In the genomic region with DNA sequence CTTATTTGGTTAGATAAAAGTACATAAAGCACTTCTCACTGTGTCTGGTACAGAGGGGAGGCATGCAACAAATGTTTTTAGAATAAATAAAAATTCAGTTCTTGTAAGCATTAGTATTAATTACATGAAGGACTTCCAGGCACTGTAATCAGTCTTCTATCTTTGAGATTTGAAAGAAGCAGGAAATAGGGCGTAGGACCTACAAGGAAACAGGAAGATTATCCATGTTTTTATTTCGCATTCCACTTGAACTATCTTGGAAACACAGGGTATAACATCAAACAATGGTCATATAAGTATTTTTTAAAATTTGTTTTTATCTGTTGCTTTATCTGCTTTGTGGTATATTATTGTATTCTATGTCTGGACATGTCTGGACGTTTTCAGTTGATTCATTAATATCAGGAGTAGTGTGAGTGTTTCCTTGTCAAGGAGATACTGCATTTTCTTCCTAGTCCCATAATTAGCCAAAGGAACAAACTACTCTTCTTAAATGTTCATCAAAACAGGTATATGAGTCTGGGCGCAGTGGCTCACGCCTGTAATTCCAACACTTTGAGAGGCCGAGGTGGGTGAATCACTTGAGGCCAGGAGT, we compare ENCODE assay signal across 20 cellular contexts. TPM values are rescaled to one million over a fixed set of nuclear protein-coding genes. Genes with fewer than 3 reads are reported as not detected.
DNase-seq lines count a peak whose midpoint lies in the region; TF ChIP-seq lines count a peak whose summit lies in the region.
"Had no signal": no experiment of that assay in that cellular context is flagged by ENCODE, and none has a peak within 500 bp of the region (broad histone marks: within the 10 kb centered on the region; RNA-seq: fewer than 3 reads in every experiment).

No MANE protein-coding gene starts in this region.

- peaks cover 4% of the 10 kb centered on the region for H3K79me1 ChIP-seq in H9 (ENCODE audit: insufficient read depth, low read depth, low read length, poor library complexity, severe bottlenecking)

- H3K27me3 Mint-ChIP-seq in nephron progenitor cell (ENCODE audit: low read depth, poor library complexity) (no peaks in the 10 kb centered on the region), H9 (ENCODE audit: low read depth) (no peaks in the 10 kb centered on the region)

- H4K5ac ChIP-seq in H9 (ENCODE audit: insufficient read length, low read depth, low read length), result no peak overlapping the region

- H3K36me3 Mint-ChIP-seq in nephron progenitor cell (ENCODE audit: low read depth), result peaks cover 73% of the 10 kb centered on the region
- H3K36me3 Mint-ChIP-seq in H9 (ENCODE audit: insufficient read depth in 1 of 3, low read depth in 3 of 3), result peaks cover 0 to 9% (median 7%) of the 10 kb centered on the region in 3 experiments; a peak in 3 of 7 replicates

- H3K23me2 ChIP-seq in H9 (ENCODE audit: insufficient read length, low read depth, low read length, poor library complexity, severe bottlenecking), result no peaks in the 10 kb centered on the region

- no peak overlapping the region for H2AK5ac ChIP-seq in H9 (ENCODE audit: insufficient read length, low read length)

- no peak overlapping the region for H3K4me2 ChIP-seq in H9 (ENCODE audit: insufficient read depth, insufficient read length, low read length)

- no peaks in the 10 kb centered on the region for H4K20me1 ChIP-seq in H9 (ENCODE audit: control insufficient read depth, insufficient read depth, insufficient read length)

- H3K4me1 ChIP-seq in HEK293 (ENCODE audit: control insufficient read depth, insufficient read depth, low read length), result no peaks in the 10 kb centered on the region
- H3K4me1 ChIP-seq in H9 (ENCODE audit: insufficient read depth, low read length), result no peaks in the 10 kb centered on the region
- H3K4me1 ChIP-seq: right lobe of liver, testis had no signal

- H3K79me2 ChIP-seq in H9 (ENCODE audit: insufficient read depth, low read length), result peaks cover 3% of the 10 kb centered on the region; the same call in 1 of the 2 replicates

- H3K9me3 Mint-ChIP-seq in nephron progenitor cell, result peaks cover 22% of the 10 kb centered on the region
- H3K9me3 Mint-ChIP-seq in H9, result no peaks in the 10 kb centered on the region; a peak in 1 of 5 replicates
- H3K9me3 Mint-ChIP-seq: activated naive CD4-positive, alpha-beta T cell treated with anti-CD3 and anti-CD28 coated beads for 36 hours; activated T-cell treated with anti-CD3 and anti-CD28 coated beads, Interleukin-2, amount 50 U/mL, for 4 hours had no signal

- DNase-seq in fibroblast of the aortic adventitia (ENCODE audit: low read depth), result peak; percentile 57
- no peak for DNase-seq in nephron progenitor cell
- DNase-seq in Ammon's horn (ENCODE audit: low spot score), result no peak
- no peak for DNase-seq in NCI-H2107 (lab: John Stamatoyannopoulos, UW)
- no peak for DNase-seq in H9
- DNase-seq in HK-2 (ENCODE audit: unreplicated experiment), result no peak
- DNase-seq: activated naive CD4-positive, alpha-beta T cell treated with anti-CD3 and anti-CD28 coated beads for 36 hours; activated T-cell treated with anti-CD3 and anti-CD28 coated beads, Interleukin-2, amount 50 U/mL, for 4 hours; effector CD8-positive, alpha-beta T cell; glutamatergic neuron; left lung; NCI-H1048; NCI-H2029; NCI-H446; NK-92 treated with Interleukin-12 subunit alpha and Interleukin-12 subunit beta, amount 100 ng/mL, for 24 hours; right lobe of liver; T1000; testis had no signal

- H3K4me1 Mint-ChIP-seq in nephron progenitor cell (no peaks in the 10 kb centered on the region), H9 (peaks cover 5 to 9% of the 10 kb centered on the region in 2 experiments; a peak in 3 of 4 replicates)

- H3K14ac ChIP-seq in H9 (ENCODE audit: insufficient read depth, low read length), result no peak overlapping the region

- H3K27ac Mint-ChIP-seq in nephron progenitor cell, result peak overlapping the region; percentile 52
- H3K27ac Mint-ChIP-seq in H9, result peak overlapping the region in 1 of 3 experiments; percentile 40; a peak in 1 of 7 replicates
- H3K27ac Mint-ChIP-seq: activated naive CD4-positive, alpha-beta T cell treated with anti-CD3 and anti-CD28 coated beads for 36 hours had no signal

- H3K4me3 Mint-ChIP-seq in nephron progenitor cell (no peak overlapping the region), H9 (no peak overlapping the region)
- H3K4me3 Mint-ChIP-seq: activated naive CD4-positive, alpha-beta T cell treated with anti-CD3 and anti-CD28 coated beads for 36 hours; activated T-cell treated with anti-CD3 and anti-CD28 coated beads, Interleukin-2, amount 50 U/mL, for 4 hours had no signal

- no peak overlapping the region for H4K8ac ChIP-seq in H9 (replicated peaks; ENCODE audit: insufficient read length, low read depth, low read length)

- no peak overlapping the region for H2BK20ac ChIP-seq in H9 (ENCODE audit: low read depth, low read length, poor library complexity, severe bottlenecking)

- H2BK12ac ChIP-seq in H9 (ENCODE audit: insufficient read length, low read depth, low read length), result no peak overlapping the region

- H3K4ac ChIP-seq in H9 (ENCODE audit: low read depth, low read length), result no peak overlapping the region

- no peak overlapping the region for H3T11ph ChIP-seq in H9 (ENCODE audit: low read length)

- H3K9me3 ChIP-seq in HEK293 (ENCODE audit: control insufficient read depth, insufficient read depth, low read depth, low read length) (no peaks in the 10 kb centered on the region), H9 (ENCODE audit: control insufficient read depth, low read depth, low read length) (no peaks in the 10 kb centered on the region)
- H3K9me3 ChIP-seq: left lung, right lobe of liver, testis had no signal

- H3K27me3 ChIP-seq in H9 (ENCODE audit: insufficient read depth, low read length), result no peaks in the 10 kb centered on the region
- H3K27me3 ChIP-seq: left lung, right lobe of liver, testis had no signal

- TF ChIP-seq CTCF in HEK293 (tag by site-specific recombination; IDR thresholded peaks at IDR 0.05) (no peak), VCaP (conservative IDR thresholded peaks at IDR 0.05) (no peak), fibroblast of the aortic adventitia (IDR thresholded peaks at IDR 0.05; ENCODE audit: insufficient read depth, low read length) (no peak), nephron progenitor cell (IDR thresholded peaks at IDR 0.05) (no peak), H9 (conservative IDR thresholded peaks at IDR 0.05) (no peak)

- no CpG with 5 or more reads among the region's 6 CpGs for WGBS in H9 (ENCODE audit: extremely low coverage, insufficient read length, low lambda C conversion rate)

- no peak overlapping the region for H2BK120ac ChIP-seq in H9 (ENCODE audit: low read depth, low read length, poor library complexity, severe bottlenecking)

- H2AFZ ChIP-seq in H9 (ENCODE audit: low read length), result no peak overlapping the region

- no peak overlapping the region for H3K9ac ChIP-seq in H9 (ENCODE audit: extremely low read depth, insufficient read length, low read length)

- H3K56ac ChIP-seq in H9 (ENCODE audit: insufficient read length, low read depth, low read length), result no peak overlapping the region

- POLR2A ChIA-PET in HEK293 (lab: Yijun Ruan, JAX), result no interaction called here

- no peak overlapping the region for H2BK5ac ChIP-seq in H9 (ENCODE audit: insufficient read length, low read length)

- H4K91ac ChIP-seq in H9 (ENCODE audit: insufficient read length, low read depth, low read length), result no peak overlapping the region

- H2BK15ac ChIP-seq in H9 (ENCODE audit: low read depth, low read length), result no peak overlapping the region

- H3K4me3 ChIP-seq in HEK293 (ENCODE audit: low read depth, low read length) (no peak overlapping the region), fibroblast of the aortic adventitia (ENCODE audit: low read depth, low read length) (no peak overlapping the region)
- H3K4me3 ChIP-seq: left lung, right lobe of liver, testis had no signal

- H3K27ac ChIP-seq in HEK293 (ENCODE audit: extremely low read depth, low read depth, low read length) (no peak overlapping the region), VCaP (peak overlapping the region; percentile 76), H9 (ENCODE audit: insufficient read length, low read depth, low read length) (no peak overlapping the region)
- H3K27ac ChIP-seq: left lung, right lobe of liver, testis had no signal

- H3K18ac ChIP-seq in H9 (ENCODE audit: insufficient read length, low read depth, low read length), result no peak overlapping the region

- CTCF ChIA-PET in HEK293 (lab: Yijun Ruan, JAX), result interaction anchor here (0.6 kb wide), 1 partner anchor 1215 kb away, joined by 4 read pairs; no protein-coding TSS in a partner anchor

- no peak overlapping the region for H3K23ac ChIP-seq in H9 (ENCODE audit: insufficient read length, low read depth, low read length)

- no peaks in the 10 kb centered on the region; a peak in 1 of 3 replicates for H3K36me3 ChIP-seq in HEK293 (ENCODE audit: control insufficient read depth in 2 of 2, insufficient read depth in 1 of 2, low read length in 2 of 2)
- H3K36me3 ChIP-seq: left lung, right lobe of liver had no signal

TF ChIP-seq in HEK293, 187 proteins besides CTCF, POLR2A, EP300 and RAD21 (continues in another document):
- TF ChIP-seq, protein P1, sequence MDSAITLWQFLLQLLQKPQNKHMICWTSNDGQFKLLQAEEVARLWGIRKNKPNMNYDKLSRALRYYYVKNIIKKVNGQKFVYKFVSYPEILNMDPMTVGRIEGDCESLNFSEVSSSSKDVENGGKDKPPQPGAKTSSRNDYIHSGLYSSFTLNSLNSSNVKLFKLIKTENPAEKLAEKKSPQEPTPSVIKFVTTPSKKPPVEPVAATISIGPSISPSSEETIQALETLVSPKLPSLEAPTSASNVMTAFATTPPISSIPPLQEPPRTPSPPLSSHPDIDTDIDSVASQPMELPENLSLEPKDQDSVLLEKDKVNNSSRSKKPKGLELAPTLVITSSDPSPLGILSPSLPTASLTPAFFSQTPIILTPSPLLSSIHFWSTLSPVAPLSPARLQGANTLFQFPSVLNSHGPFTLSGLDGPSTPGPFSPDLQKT (IDR thresholded peaks at IDR 0.05; ENCODE audit: borderline replicate concordance, low read depth, low read length), result no peak
- TF ChIP-seq TCF7L2 (IDR thresholded peaks at IDR 0.05; ENCODE audit: borderline replicate concordance, low read depth, low read length), result 0 out of 2 replicates have a peak, but pooled peaks have one; percentile 19
- no peak for TF ChIP-seq SCRT2 (tag by site-specific recombination; IDR thresholded peaks at IDR 0.05)
- no peak for TF ChIP-seq INSM2 (tag by site-specific recombination; IDR thresholded peaks at IDR 0.05)

RNA-seq across cellular contexts. Expression of gene BMPR2, which starts 32.5 kb away (rescaled TPM):
- 18.7 and 50.6 TPM in 2 replicates for total RNA-seq in fibroblast of the aortic adventitia (ENCODE audit: low replicate concordance)
- 15.2 and 17.3 TPM in 2 replicates for total RNA-seq in H9 (2021)
